Comparison of ENCODE assay signal across 10 cellular contexts in genomic region chr20:36097751-36098151, GRCh38. TPM values are rescaled to one million over a fixed set of nuclear protein-coding genes. Genes with fewer than 3 reads are reported as not detected.
DNase-seq lines count a peak whose midpoint lies in the region; ATAC-seq and TF ChIP-seq lines count a peak whose summit lies in the region.
"Had no signal": no experiment of that assay in that cellular context is flagged by ENCODE, and none has a peak within 500 bp of the region (broad histone marks: within the 10 kb centered on the region; RNA-seq: fewer than 3 reads in every experiment).

No MANE protein-coding gene starts in this region.

- ATAC-seq in HCT116 (no peak), GM19395 (IDR thresholded peaks at IDR 0.05; ENCODE audit: unreplicated experiment) (no peak)
- ATAC-seq: activated naive CD4-positive, alpha-beta T cell treated with anti-CD3 and anti-CD28 coated beads, Interleukin-2, amount 50 U/mL, for 72 hours; Panc1 had no signal

- WGBS in esophagus squamous epithelium, 2 donors, result 31 to 32% methylated on average over 1 of the region's 1 CpG
- WGBS in spleen, 5 donors, result 38 to 67% (median 52%) methylated on average over 1 of the region's 1 CpG

- no peaks in the 10 kb centered on the region for H3K36me3 ChIP-seq in HCT116 (ENCODE audit: control insufficient read depth in 1 of 2, insufficient read depth in 2 of 2, low read length in 2 of 2)
- H3K36me3 ChIP-seq in OCI-LY1 (ENCODE audit: insufficient read depth, low read length), result no peaks in the 10 kb centered on the region
- no peaks in the 10 kb centered on the region for H3K36me3 ChIP-seq in esophagus squamous epithelium
- no peaks in the 10 kb centered on the region for H3K36me3 ChIP-seq in spleen

- DNase-seq in HCT116 (ENCODE audit: low read depth, low spot score) (no peak), esophagus squamous epithelium (lab: John Stamatoyannopoulos, UW) (no peak), spleen (no peak), amniotic stem cell (lab: John Stamatoyannopoulos, UW) (no peak), mesenteric fat pad (ENCODE audit: low spot score) (no peak), NCI-H1436 treated with DMSO at 0.1 percent for 48 hours (lab: John Stamatoyannopoulos, UW) (no peak)

- no peak for TF ChIP-seq POLR2A in HCT116 (IDR thresholded peaks at IDR 0.05; ENCODE audit: borderline replicate concordance, extremely low read depth, insufficient read depth, insufficient read length)
- TF ChIP-seq POLR2A in esophagus squamous epithelium (IDR thresholded peaks at IDR 0.05), result no peak
- no peak for TF ChIP-seq POLR2A in spleen (IDR thresholded peaks at IDR 0.05)

- H3K27ac ChIP-seq in HCT116 (ENCODE audit: low read depth, low read length) (no peak overlapping the region), OCI-LY1 (ENCODE audit: low read depth, low read length, poor library complexity, severe bottlenecking) (peak overlapping the region; percentile 53), esophagus squamous epithelium (peak overlapping the region; percentile 53 to 91 (median 71)), spleen (peak overlapping the region in 5 of 8 donors; percentile 31 to 66 (median 59))

- no peak overlapping the region for H2AFZ ChIP-seq in HCT116 (ENCODE audit: low read depth, low read length, poor library complexity, severe bottlenecking)
- H2AFZ ChIP-seq in OCI-LY1 (ENCODE audit: low read length), result no peak overlapping the region

- BruUV-seq in HCT116 (replicated peaks; lab: Mats Ljungman, UMichigan), result no TSS peak

- H3K4me1 ChIP-seq in HCT116 (ENCODE audit: control insufficient read depth in 1 of 2, insufficient read depth in 2 of 2, low read length in 2 of 2) (peaks cover 43 to 72% of the 10 kb centered on the region in 2 experiments), OCI-LY1 (ENCODE audit: insufficient read depth, low read length, severe bottlenecking) (peaks cover 25% of the 10 kb centered on the region), esophagus squamous epithelium (peaks cover 19 to 84% (median 40%) of the 10 kb centered on the region in 3 donors), spleen (peaks cover 6 to 44% (median 32%) of the 10 kb centered on the region in 6 donors)

- no peaks in the 10 kb centered on the region for H3K9me2 ChIP-seq in HCT116 (ENCODE audit: insufficient read depth)
- H3K9me2 ChIP-seq in OCI-LY1 (ENCODE audit: low read depth, low read length), result no peaks in the 10 kb centered on the region

- H3K9ac ChIP-seq in HCT116 (ENCODE audit: low read length) (0 out of 2 replicates have a peak overlapping the region, but pooled peaks have one; percentile 0), OCI-LY1 (ENCODE audit: low read length) (no peak overlapping the region)

- TF ChIP-seq CTCF in HCT116 (IDR thresholded peaks at IDR 0.05 in 2 of 3, conservative IDR thresholded peaks at IDR 0.05 in 1 of 3; ENCODE audit: borderline replicate concordance in 1 of 3, insufficient read depth in 1 of 3, low read depth in 2 of 3, low read length in 2 of 3), result no peak
- no peak for TF ChIP-seq CTCF in OCI-LY1 (IDR thresholded peaks at IDR 0.05; ENCODE audit: low read length)
- TF ChIP-seq CTCF in esophagus squamous epithelium (IDR thresholded peaks at IDR 0.05), result no peak
- no peak for TF ChIP-seq CTCF in spleen (IDR thresholded peaks at IDR 0.05 in 8 of 11, conservative IDR thresholded peaks at IDR 0.05 in 3 of 11)

- CTCF ChIA-PET in HCT116 (lab: Charles Lee), result interaction anchor here (0.6 to 1.2 kb wide), 3 partner anchors 10 to 41 kb away, joined by 3 to 4 read pairs (median 3); no protein-coding TSS in a partner anchor

- RAD21 ChIA-PET in HCT116 (lab: Charles Lee; ENCODE audit: low non-redundant PET in 1 of 2, low total read pairs in 2 of 2, uncharacterized antibody in 2 of 2, unreplicated experiment in 2 of 2), result no interaction called here

- H3K4me2 ChIP-seq in HCT116 (ENCODE audit: low read length) (peak overlapping the region; percentile 100), OCI-LY1 (ENCODE audit: low read length) (peak overlapping the region; percentile 18; the same call in 1 of the 2 replicates)

- H3F3A ChIP-seq in OCI-LY1 (ENCODE audit: insufficient read depth, low read length), result no peaks in the 10 kb centered on the region

- H3K27me3 ChIP-seq in HCT116 (ENCODE audit: insufficient read depth, low read length), result no peaks in the 10 kb centered on the region
- peaks cover 4% of the 10 kb centered on the region; the same call in 1 of the 2 replicates for H3K27me3 ChIP-seq in OCI-LY1 (ENCODE audit: insufficient read depth, low read length)
- H3K27me3 ChIP-seq in esophagus squamous epithelium, result peaks cover 0 to 5% (median 0%) of the 10 kb centered on the region in 4 donors
- peaks cover 0 to 23% (median 8%) of the 10 kb centered on the region in 7 donors for H3K27me3 ChIP-seq in spleen (replicated peaks in 1 of 7)

- no peaks in the 10 kb centered on the region for H3K9me3 ChIP-seq in HCT116 (ENCODE audit: control insufficient read depth in 1 of 2, insufficient read depth in 1 of 2, low read depth in 1 of 2, low read length in 2 of 2)
- H3K9me3 ChIP-seq in OCI-LY1 (ENCODE audit: low read length), result no peaks in the 10 kb centered on the region
- H3K9me3 ChIP-seq in esophagus squamous epithelium, result no peaks in the 10 kb centered on the region
- H3K9me3 ChIP-seq in spleen, result no peaks in the 10 kb centered on the region

- POLR2A ChIA-PET in HCT116 (lab: Charles Lee), result interaction anchor here (4.7 kb wide), 1 partner anchor 12 kb away, joined by 20 read pairs; no protein-coding TSS in a partner anchor

- H3K79me2 ChIP-seq in HCT116 (ENCODE audit: insufficient read depth, low read length), result no peaks in the 10 kb centered on the region
- H3K79me2 ChIP-seq in OCI-LY1 (ENCODE audit: insufficient read depth, low read length), result no peaks in the 10 kb centered on the region

- intact Hi-C loops in HCT116 (cut with micrococcal nuclease), result no loop called here
- intact Hi-C loops in esophagus squamous epithelium (cut with DNase I), result no loop called here
- intact Hi-C loops in spleen (cut with DNase I; ENCODE audit: low total_unique reads), result no loop called here

- H3K4me3 ChIP-seq in HCT116 (replicated peaks in 1 of 2; ENCODE audit: low read depth in 1 of 2, low read length in 2 of 2) (no peak overlapping the region), OCI-LY1 (ENCODE audit: low read depth, low read length, poor library complexity, severe bottlenecking) (no peak overlapping the region), esophagus squamous epithelium (no peak overlapping the region), spleen (no peak overlapping the region)

- no peaks in the 10 kb centered on the region for H4K20me1 ChIP-seq in HCT116 (ENCODE audit: insufficient read depth)
- H4K20me1 ChIP-seq in OCI-LY1 (ENCODE audit: insufficient read depth, low read length), result no peaks in the 10 kb centered on the region

- no peak for TF ChIP-seq RAD21 in HCT116 (IDR thresholded peaks at IDR 0.05; ENCODE audit: low read depth)

TF ChIP-seq in HCT116, 20 proteins besides CTCF, POLR2A, EP300 and RAD21:
- TF ChIP-seq ZNF274 (IDR thresholded peaks at IDR 0.05; ENCODE audit: low read depth, low read length) (no peak), ZBTB33 (IDR thresholded peaks at IDR 0.05; ENCODE audit: extremely low read depth, insufficient replicate concordance, low read length) (no peak)

RNA-seq across cellular contexts. Expression of gene EPB41L1, which starts 56.8 kb away (rescaled TPM):
- 42.1 TPM for total RNA-seq in HCT116 (2021; ENCODE audit: unreplicated experiment)
- 25.2 and 27.3 TPM in 2 replicates for polyA plus RNA-seq in HCT116 (2012)
- total RNA-seq in esophagus squamous epithelium, result 100 to 1,000 TPM in 1 of 4 donors, 10 to 100 TPM in 3; 39.1 to 112 (median 85.7) TPM
- 10 to 100 TPM in 5 of 7 donors, 1 to 10 TPM in 2; 8.7 to 18.6 (median 16.2) TPM for total RNA-seq in spleen
- polyA plus RNA-seq in spleen, result 1 to 10 TPM; 1.5 to 2.6 (median 1.5) TPM
- 59.7 TPM for total RNA-seq in mesenteric fat pad
